In genomic region chr6:20708367-20709124, GRCh38 we compare ENCODE assay signal across 8 cellular contexts.
DNase-seq lines count a peak whose midpoint lies in the region; ATAC-seq and TF ChIP-seq lines count a peak whose summit lies in the region.

No MANE protein-coding gene starts in this region.

- H3K9me3 ChIP-seq in CD4-positive, alpha-beta T cell (ENCODE audit: control insufficient read depth, low read length): no peaks in the 10 kb centered on the region
- no peaks in the 10 kb centered on the region for H3K9me3 ChIP-seq in gastroesophageal sphincter

- no peaks in the 10 kb centered on the region for H3K27me3 ChIP-seq in CD4-positive, alpha-beta T cell (ENCODE audit: control insufficient read depth, insufficient read depth, low read length)
- H3K27me3 ChIP-seq in gastroesophageal sphincter: no peaks in the 10 kb centered on the region

- peak overlapping the region; percentile 0 for H3K27ac Mint-ChIP-seq in CD4-positive, alpha-beta T cell
- H3K27ac Mint-ChIP-seq in activated naive CD8-positive, alpha-beta T cell treated with anti-CD3 and anti-CD28 coated beads, Interleukin-2, amount 50 U/mL, for 24 hours: peak overlapping the region; percentile 77

- intact Hi-C loops in CD4-positive, alpha-beta T cell (cut with DNase I, micrococcal nuclease): no loop called here
- intact Hi-C loops in Right ventricle myocardium superior (cut with DNase I): no loop called here

- CTCF ChIA-PET in CD4-positive, alpha-beta T cell (lab: Charles Lee): no interaction called here

- no peaks in the 10 kb centered on the region for H3K9me3 Mint-ChIP-seq in CD4-positive, alpha-beta T cell
- H3K9me3 Mint-ChIP-seq in activated naive CD8-positive, alpha-beta T cell treated with anti-CD3 and anti-CD28 coated beads, Interleukin-2, amount 50 U/mL, for 24 hours: no peaks in the 10 kb centered on the region

- DNase-seq in CD4-positive, alpha-beta T cell: no peak
- DNase-seq in activated naive CD8-positive, alpha-beta T cell treated with anti-CD3 and anti-CD28 coated beads, Interleukin-2, amount 50 U/mL, for 24 hours: peak; percentile 40
- no peak for DNase-seq in Right ventricle myocardium superior
- DNase-seq in SIG-M5 (lab: John Stamatoyannopoulos, UW): no peak
- no peak for DNase-seq in cerebellar cortex (ENCODE audit: low spot score)

- no peak for TF ChIP-seq CTCF in CD4-positive, alpha-beta T cell (IDR thresholded peaks at IDR 0.05)
- no peak for TF ChIP-seq CTCF in gastroesophageal sphincter (IDR thresholded peaks at IDR 0.05)

- H3K4me3 ChIP-seq in gastroesophageal sphincter: no peak overlapping the region

- TF ChIP-seq POLR2A in gastroesophageal sphincter (IDR thresholded peaks at IDR 0.05): no peak

- POLR2A ChIA-PET in CD4-positive, alpha-beta T cell (lab: Charles Lee): no interaction called here

- H3K27me3 Mint-ChIP-seq in CD4-positive, alpha-beta T cell: no peaks in the 10 kb centered on the region
- no peaks in the 10 kb centered on the region for H3K27me3 Mint-ChIP-seq in activated naive CD8-positive, alpha-beta T cell treated with anti-CD3 and anti-CD28 coated beads, Interleukin-2, amount 50 U/mL, for 24 hours

- no peak for TF ChIP-seq EP300 in gastroesophageal sphincter (IDR thresholded peaks at IDR 0.05)

- peaks cover 58% of the 10 kb centered on the region for H3K4me1 Mint-ChIP-seq in CD4-positive, alpha-beta T cell (ENCODE audit: low read depth)
- H3K4me1 Mint-ChIP-seq in activated naive CD8-positive, alpha-beta T cell treated with anti-CD3 and anti-CD28 coated beads, Interleukin-2, amount 50 U/mL, for 24 hours: peaks cover 74% of the 10 kb centered on the region

- H3K36me3 Mint-ChIP-seq in CD4-positive, alpha-beta T cell (ENCODE audit: low read depth): no peaks in the 10 kb centered on the region
- H3K36me3 Mint-ChIP-seq in activated naive CD8-positive, alpha-beta T cell treated with anti-CD3 and anti-CD28 coated beads, Interleukin-2, amount 50 U/mL, for 24 hours (ENCODE audit: low read depth): peaks cover 2% of the 10 kb centered on the region

- no peak overlapping the region for H3K4me3 Mint-ChIP-seq in CD4-positive, alpha-beta T cell
- H3K4me3 Mint-ChIP-seq in activated naive CD8-positive, alpha-beta T cell treated with anti-CD3 and anti-CD28 coated beads, Interleukin-2, amount 50 U/mL, for 24 hours: peak overlapping the region; percentile 19

- H3K4me1 ChIP-seq in gastroesophageal sphincter: no peaks in the 10 kb centered on the region

- ATAC-seq in CD4-positive, alpha-beta T cell (ENCODE audit: poor library complexity): peak; percentile 57
- ATAC-seq in GM19023 (IDR thresholded peaks at IDR 0.05; ENCODE audit: unreplicated experiment): peak; percentile 55
- ATAC-seq in HG03108 (IDR thresholded peaks at IDR 0.05; ENCODE audit: unreplicated experiment): peak; percentile 55
- ATAC-seq in activated naive CD8-positive, alpha-beta T cell treated with anti-CD3 and anti-CD28 coated beads, Interleukin-2, amount 50 U/mL, for 24 hours: peak; percentile 87
- no peak for ATAC-seq in Right ventricle myocardium superior (ENCODE audit: poor library complexity)
- no peak for ATAC-seq in gastroesophageal sphincter

- H3K36me3 ChIP-seq in gastroesophageal sphincter: no peaks in the 10 kb centered on the region

- WGBS in gastroesophageal sphincter (ENCODE audit: low coverage in 1 of 2), 2 donors: 81 to 89% methylated on average over 3 of the region's 3 CpGs

- H3K27ac ChIP-seq in CD4-positive, alpha-beta T cell (ENCODE audit: low read depth, low read length): no peak overlapping the region
- no peak overlapping the region for H3K27ac ChIP-seq in gastroesophageal sphincter

Comparison
In these comparisons a context has a peak if more than half of its experiments do, and no peak if none do; other contexts are left out.
1. ATAC-seq: peak in CD4-positive, alpha-beta T cell (single experiment), GM19023 (single experiment), HG03108 (single experiment) and activated naive CD8-positive, alpha-beta T cell treated with anti-CD3 and anti-CD28 coated beads, Interleukin-2, amount 50 U/mL, for 24 hours (single experiment); none in Right ventricle myocardium superior (single experiment) and gastroesophageal sphincter (single experiment).